ENCODE assay signal across 8 cellular contexts in genomic region chr19:41861098-41861768, GRCh38. TPM values are rescaled to one million over a fixed set of nuclear protein-coding genes. Genes with fewer than 3 reads are reported as not detected.
DNase-seq lines count a peak whose midpoint lies in the region; ATAC-seq and TF ChIP-seq lines count a peak whose summit lies in the region.

No MANE protein-coding gene starts in this region.

- TF ChIP-seq POLR2A in tibial nerve (IDR thresholded peaks at IDR 0.05), result no peak

- 30 to 35% methylated on average over 10 of the region's 10 CpGs for WGBS in tibial nerve, 2 donors

- peaks cover 46% of the 10 kb centered on the region for H3K4me1 Mint-ChIP-seq in activated naive CD8-positive, alpha-beta T cell (ENCODE audit: low read depth)

- no peaks in the 10 kb centered on the region for H3K9me3 ChIP-seq in tibial nerve

- no peak for ATAC-seq in HG02973 (IDR thresholded peaks at IDR 0.05; ENCODE audit: unreplicated experiment)

- peaks cover 3 to 54% (median 32%) of the 10 kb centered on the region in 4 donors for H3K4me1 ChIP-seq in tibial nerve

- peak overlapping the region; percentile 95 for H3K4me3 Mint-ChIP-seq in activated naive CD8-positive, alpha-beta T cell

- H3K27ac Mint-ChIP-seq in activated naive CD8-positive, alpha-beta T cell, result peak overlapping the region; percentile 96

- H3K27ac ChIP-seq in tibial nerve, result peak overlapping the region; percentile 85 to 98 (median 93)

- H3K36me3 ChIP-seq in tibial nerve, result peaks cover 0 to 48% (median 0%) of the 10 kb centered on the region in 3 donors

- peaks cover 23% of the 10 kb centered on the region for H3K36me3 Mint-ChIP-seq in activated naive CD8-positive, alpha-beta T cell

- DNase-seq in activated CD8-positive, alpha-beta memory T cell treated with anti-CD3 and anti-CD28 coated beads, Interleukin-2, amount 50 U/mL, for 48 hours, result peak; percentile 66
- no peak for DNase-seq in activated CD8-positive, alpha-beta memory T cell treated with anti-CD3 and anti-CD28 coated beads, Interleukin-2, amount 50 U/mL, for 4 hours
- DNase-seq in left kidney (ENCODE audit: low read depth, low spot score) (peak; percentile 33), tibial nerve (ENCODE audit: low spot score in 2 of 2) (no peak), Kasumi-1 (lab: John Stamatoyannopoulos, UW) (no peak), NCI-H1092 treated with DMSO at 0.1 percent for 48 hours (lab: John Stamatoyannopoulos, UW) (no peak)

- no peak for TF ChIP-seq EP300 in tibial nerve (IDR thresholded peaks at IDR 0.05)

- peak overlapping the region; percentile 66 to 98 (median 94) for H3K4me3 ChIP-seq in tibial nerve

- no peaks in the 10 kb centered on the region for H3K27me3 ChIP-seq in tibial nerve

- no peak for TF ChIP-seq CTCF in tibial nerve (IDR thresholded peaks at IDR 0.05)

- no peaks in the 10 kb centered on the region for H3K27me3 Mint-ChIP-seq in activated naive CD8-positive, alpha-beta T cell

- H3K9me3 Mint-ChIP-seq in activated naive CD8-positive, alpha-beta T cell (ENCODE audit: low read depth), result no peaks in the 10 kb centered on the region

RNA-seq across cellular contexts. Expression of gene RPS19, which starts 1.2 kb away (rescaled TPM):
- 1,000 to 10,000 TPM in 2 of 4 donors, 100 to 1,000 TPM in 2; 835 to 1,204 (median 1,038) TPM for total RNA-seq in tibial nerve

RNA-seq across cellular contexts. Expression of gene CD79A, which starts 15.8 kb away (rescaled TPM):
- not detected for total RNA-seq in tibial nerve

RNA-seq across cellular contexts. Expression of gene DMRTC2, which starts 16.4 kb away (rescaled TPM):
- total RNA-seq in tibial nerve, result not detected

RNA-seq across cellular contexts. Expression of gene LYPD4, which starts 16.8 kb away (rescaled TPM):
- not detected for total RNA-seq in tibial nerve

RNA-seq across cellular contexts. Expression of gene ARHGEF1, which starts 21.8 kb away (rescaled TPM):
- 100 to 1,000 TPM in 3 of 4 donors, 10 to 100 TPM in 1; 68.4 to 225 (median 121) TPM for total RNA-seq in tibial nerve

Comparison
In these comparisons a context has a peak if more than half of its experiments do, and no peak if none do; other contexts are left out.
1. DNase-seq: peak in activated CD8-positive, alpha-beta memory T cell treated with anti-CD3 and anti-CD28 coated beads, Interleukin-2, amount 50 U/mL, for 48 hours (single experiment) and left kidney (single experiment); none in activated CD8-positive, alpha-beta memory T cell treated with anti-CD3 and anti-CD28 coated beads, Interleukin-2, amount 50 U/mL, for 4 hours (single experiment), tibial nerve (0 of 2), Kasumi-1 (0 of 2) and NCI-H1092 treated with DMSO at 0.1 percent for 48 hours (single experiment).